9 cellular contexts compared by ENCODE assay signal in the genomic region with DNA sequence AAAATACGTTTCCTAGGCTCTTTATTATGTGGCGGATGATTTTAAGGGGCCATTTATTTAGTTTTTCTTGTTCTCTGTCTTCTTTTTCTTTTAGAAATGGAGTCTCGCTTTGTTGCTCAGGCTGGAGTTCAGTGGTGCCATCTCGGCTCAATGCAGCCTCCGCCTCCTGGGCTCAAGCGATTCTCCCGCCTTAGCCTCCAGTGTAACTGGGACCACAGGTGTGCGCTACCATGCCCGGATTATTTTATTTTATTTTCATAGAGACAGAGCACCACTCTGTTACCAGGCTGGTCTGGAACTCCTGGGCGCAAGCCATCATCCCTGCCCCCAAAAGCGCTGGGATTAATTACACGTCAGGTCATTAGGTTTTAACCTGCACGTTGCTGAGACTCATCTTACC. TPM values are rescaled to one million over a fixed set of nuclear protein-coding genes. Genes with fewer than 3 reads are reported as not detected.
DNase-seq lines count a peak whose midpoint lies in the region; ATAC-seq, FAIRE-seq and TF ChIP-seq lines count a peak whose summit lies in the region.
"Had no signal": no experiment of that assay in that cellular context is flagged by ENCODE, and none has a peak within 500 bp of the region (broad histone marks: within the 10 kb centered on the region; RNA-seq: fewer than 3 reads in every experiment).

No MANE protein-coding gene starts in this region.

- no peaks in the 10 kb centered on the region for H3K9me2 ChIP-seq in Loucy (replicated peaks; ENCODE audit: low read depth, low read length)

- peaks cover 12% of the 10 kb centered on the region for H3K4me1 ChIP-seq in Loucy (ENCODE audit: insufficient read depth, low read length, poor library complexity, severe bottlenecking)

- no peak for FAIRE-seq in GM12892 (lab: Jason Lieb, UNC)

- peak overlapping the region; percentile 75 for H3K27ac ChIP-seq in cingulate gyrus (ENCODE audit: low read depth, low read length)

- peaks cover 3 to 18% (median 13%) of the 10 kb centered on the region in 5 donors for H3K27me3 Mint-ChIP-seq in naive thymus-derived CD8-positive, alpha-beta T cell

- H3K9me3 ChIP-seq in Loucy (ENCODE audit: insufficient read depth, low read depth, low read length) = no peaks in the 10 kb centered on the region

- H3K4me1 Mint-ChIP-seq in naive thymus-derived CD8-positive, alpha-beta T cell = peaks cover 5 to 18% (median 13%) of the 10 kb centered on the region in 4 donors

- ATAC-seq in naive thymus-derived CD8-positive, alpha-beta T cell = no peak

- no peaks in the 10 kb centered on the region for H3F3A ChIP-seq in Loucy (ENCODE audit: low read depth)

- POLR2A ChIA-PET in BJ (lab: Charles Lee) = interaction anchor here (0.6 to 0.7 kb wide), 2 partner anchors 12 to 83 kb away, joined by 4 to 7 read pairs; no protein-coding TSS in a partner anchor
- POLR2A ChIA-PET in naive thymus-derived CD8-positive, alpha-beta T cell (lab: Charles Lee) = interaction anchor here (0.7 to 1.6 kb wide), 3 partner anchors 523 to 1004 kb away, joined by 3 to 4 read pairs (median 3); no protein-coding TSS in a partner anchor

- H3K4me2 ChIP-seq in Loucy (ENCODE audit: low read depth, low read length, poor library complexity, severe bottlenecking) = peak overlapping the region; percentile 85

- DNase-seq in BJ (ENCODE audit: low read depth) = no peak
- no peak for DNase-seq in naive thymus-derived CD8-positive, alpha-beta T cell
- no peak for DNase-seq in dedifferentiated amniotic fluid mesenchymal stem cell (ENCODE audit: extremely low spot score)
- no peak for DNase-seq in GOT3 (lab: John Stamatoyannopoulos, UW)
- DNase-seq in central memory CD4-positive, alpha-beta T cell = no peak
- DNase-seq in GM12892 (ENCODE audit: insufficient read length) = no peak
- DNase-seq: activated CD4-positive, CD25-positive, alpha-beta regulatory T cell had no signal

- peak overlapping the region in 9 of 10 donors; percentile 44 to 89 (median 78) for H3K27ac Mint-ChIP-seq in naive thymus-derived CD8-positive, alpha-beta T cell

- peaks cover 0 to 2% (median 0%) of the 10 kb centered on the region in 3 donors for H3K36me3 Mint-ChIP-seq in naive thymus-derived CD8-positive, alpha-beta T cell

- peaks cover 5% of the 10 kb centered on the region for H4K20me1 ChIP-seq in Loucy (ENCODE audit: insufficient read depth, low read length, poor library complexity, severe bottlenecking)

- H3K79me2 ChIP-seq in Loucy (ENCODE audit: insufficient read depth, low read length) = peaks cover 52% of the 10 kb centered on the region

- CTCF ChIA-PET in BJ (lab: Yijun Ruan, JAX) = interaction anchor here (2.5 kb wide), 1 partner anchor 11 kb away, joined by 10 read pairs; no protein-coding TSS in a partner anchor

- TF ChIP-seq POLR2A in GM12892 (IDR thresholded peaks at IDR 0.05; ENCODE audit: low read depth, low read length) = no peak

- no peaks in the 10 kb centered on the region for H3K9me3 Mint-ChIP-seq in naive thymus-derived CD8-positive, alpha-beta T cell

- peak overlapping the region; percentile 79 to 97 (median 90) for H3K4me3 Mint-ChIP-seq in naive thymus-derived CD8-positive, alpha-beta T cell

- peak overlapping the region; percentile 79 for H2AFZ ChIP-seq in Loucy (ENCODE audit: low read length)

- H3K4me3 ChIP-seq in BJ (ENCODE audit: low read depth, low read length) (peak overlapping the region; percentile 83), Loucy (ENCODE audit: low read length, poor library complexity, severe bottlenecking) (peak overlapping the region; percentile 96)

- H3K36me3 ChIP-seq in BJ (ENCODE audit: control insufficient read depth, insufficient read depth, low read length) = no peaks in the 10 kb centered on the region
- H3K36me3 ChIP-seq in Loucy (ENCODE audit: insufficient read depth, low read length) = no peaks in the 10 kb centered on the region

- H3K27me3 ChIP-seq in BJ (ENCODE audit: control insufficient read depth, insufficient read depth, low read length) = no peaks in the 10 kb centered on the region
- no peaks in the 10 kb centered on the region for H3K27me3 ChIP-seq in Loucy (ENCODE audit: insufficient read depth, low read length, poor library complexity, severe bottlenecking)

- peak overlapping the region; percentile 94 for H3K9ac ChIP-seq in Loucy (ENCODE audit: low read depth, low read length, poor library complexity, severe bottlenecking)

- TF ChIP-seq CTCF in BJ (IDR thresholded peaks at IDR 0.05; ENCODE audit: insufficient read depth, low read depth, low read length) = no peak
- TF ChIP-seq CTCF in Loucy (conservative IDR thresholded peaks at IDR 0.05; ENCODE audit: low read length) = no peak

RNA-seq across cellular contexts. Expression of a gene that starts 1.6 kb away (rescaled TPM):
- 58.9 and 70.7 TPM in 2 replicates for polyA plus RNA-seq in BJ (2011; rRNA removed)
- polyA minus RNA-seq in BJ (2011; rRNA and poly(A)+ RNA removed) = 54.6 and 55.8 TPM in 2 replicates
- total RNA-seq in naive thymus-derived CD8-positive, alpha-beta T cell = 10 to 100 TPM; 18.2 to 20.1 TPM
- polyA plus RNA-seq in naive thymus-derived CD8-positive, alpha-beta T cell = 1 to 10 TPM; 3.8 to 8.3 (median 5.1) TPM
- 39.9 TPM for polyA plus RNA-seq in GM12892 (2012; ENCODE audit: missing spikeins)
